24 cellular contexts compared by ENCODE assay signal in genomic region chr4:187289371-187289770, GRCh38.
"Had no signal": no experiment of that assay in that cellular context is flagged by ENCODE, and none has a peak within 500 bp of the region (broad histone marks: within the 10 kb centered on the region; RNA-seq: fewer than 3 reads in every experiment).

No MANE protein-coding gene starts in this region.

- H3K4me1 ChIP-seq: colonic mucosa, left lung, spleen had no signal

- H3K4me3 ChIP-seq: colonic mucosa, lung, sigmoid colon, spleen, tibial artery had no signal

- H3K9me3 ChIP-seq: colonic mucosa, sigmoid colon had no signal

- DNase-seq: activated CD4-positive, alpha-beta T cell treated with anti-CD3 and anti-CD28 coated beads for 1 hour; activated CD4-positive, alpha-beta T cell treated with anti-CD3 and anti-CD28 coated beads, Interleukin-2, amount 50 U/mL, for 1 hour; activated CD8-positive, alpha-beta T cell treated with anti-CD3 and anti-CD28 coated beads, Interleukin-2, amount 10 ng/mL, durations not matched to agents 7 days and 5 days; activated gamma-delta T cell; aorta; colonic mucosa; left lung; natural killer cell; retina; sigmoid colon; spleen; substantia nigra; T-cell; tibial artery had no signal

- H3K27ac Mint-ChIP-seq: activated CD8-positive, alpha-beta T cell treated with anti-CD3 and anti-CD28 coated beads, Interleukin-2, amount 10 ng/mL, durations not matched to agents 7 days and 5 days; activated naive CD4-positive, alpha-beta T cell treated with anti-CD3 and anti-CD28 coated beads, Interleukin-2, amount 50 U/mL, for 24 hours; activated T-helper 1 cell treated with anti-CD3 and anti-CD28 coated beads, Interleukin-12 subunit alpha, Interleukin-12 subunit beta, Interleukin-2, Interleukin-4 antibody, amounts not matched to agents 30 ng/mL and 10 ng/mL and 1 ng/mL, durations not matched to agents 14 hours and 24 hours and 36 hours; mesothelial cell of epicardium; natural killer cell; progenitor cell of endocrine pancreas; stimulated activated naive CD8-positive, alpha-beta T cell treated with anti-CD3 and anti-CD28 coated beads, Interleukin-15, Interleukin-2, amounts not matched to agents 100 ng/mL and 50 ng/mL, for 24 hours; T-cell; T-helper 2 cell treated with Interferon-gamma antibody and Interleukin-4, amounts not matched to agents 5 μg/mL and 100 μg/mL, for 36 hours had no signal

- H3K4me1 Mint-ChIP-seq: activated naive CD4-positive, alpha-beta T cell treated with anti-CD3 and anti-CD28 coated beads, Interleukin-2, amount 50 U/mL, for 24 hours; central memory CD8-positive, alpha-beta T cell; natural killer cell; T-cell had no signal

- FAIRE-seq: TTC549 had no signal

- H3K9me3 Mint-ChIP-seq: activated naive CD4-positive, alpha-beta T cell treated with anti-CD3 and anti-CD28 coated beads, Interleukin-2, amount 50 U/mL, for 24 hours had no signal

- H3K27me3 Mint-ChIP-seq: activated naive CD4-positive, alpha-beta T cell treated with anti-CD3 and anti-CD28 coated beads, Interleukin-2, amount 50 U/mL, for 24 hours; central memory CD8-positive, alpha-beta T cell; progenitor cell of endocrine pancreas; stimulated activated naive CD8-positive, alpha-beta T cell treated with anti-CD3 and anti-CD28 coated beads, Interleukin-15, Interleukin-2, amounts not matched to agents 100 ng/mL and 50 ng/mL, for 24 hours; T-cell had no signal

- H3K27ac ChIP-seq: colonic mucosa, epithelial cell of prostate, left lung, sigmoid colon, spleen, tibial artery had no signal

- H3K36me3 ChIP-seq: colonic mucosa, left lung, sigmoid colon, spleen, tibial artery had no signal

- H3K36me3 Mint-ChIP-seq: activated naive CD4-positive, alpha-beta T cell treated with anti-CD3 and anti-CD28 coated beads, Interleukin-2, amount 50 U/mL, for 24 hours; mesothelial cell of epicardium; natural killer cell; T-cell had no signal

- H3K27me3 ChIP-seq: colonic mucosa, left lung, sigmoid colon, spleen, tibial artery had no signal

- ATAC-seq: activated CD8-positive, alpha-beta T cell treated with anti-CD3 and anti-CD28 coated beads, Interleukin-2, amount 10 ng/mL, durations not matched to agents 7 days and 5 days; left lung; natural killer cell; T-cell had no signal

- H3K4me3 Mint-ChIP-seq: activated CD8-positive, alpha-beta T cell treated with anti-CD3 and anti-CD28 coated beads, Interleukin-2, amount 10 ng/mL, durations not matched to agents 7 days and 5 days; activated naive CD4-positive, alpha-beta T cell treated with anti-CD3 and anti-CD28 coated beads, Interleukin-2, amount 50 U/mL, for 24 hours; activated T-helper 1 cell treated with anti-CD3 and anti-CD28 coated beads, Interleukin-12 subunit alpha, Interleukin-12 subunit beta, Interleukin-2, Interleukin-4 antibody, amounts not matched to agents 30 ng/mL and 10 ng/mL and 1 ng/mL, durations not matched to agents 14 hours and 24 hours and 36 hours; central memory CD8-positive, alpha-beta T cell; mesothelial cell of epicardium; natural killer cell; stimulated activated naive CD8-positive, alpha-beta T cell treated with anti-CD3 and anti-CD28 coated beads, Interleukin-15, Interleukin-2, amounts not matched to agents 100 ng/mL and 50 ng/mL, for 24 hours; T-cell; T-helper 2 cell treated with Interferon-gamma antibody and Interleukin-4, amounts not matched to agents 5 μg/mL and 100 μg/mL, for 36 hours had no signal
